ENCODE assay signal across 17 cellular contexts in genomic region chr21:45790427-45790826, GRCh38.
"Had no signal": no experiment of that assay in that cellular context is flagged by ENCODE, and none has a peak within 500 bp of the region (broad histone marks: within the 10 kb centered on the region; RNA-seq: fewer than 3 reads in every experiment).

No MANE protein-coding gene starts in this region.

- ATAC-seq: effector memory CD8-positive, alpha-beta T cell; gastrocnemius medialis; heart left ventricle; left lobe of liver; natural killer cell; sciatic nerve; stimulated activated effector memory CD8-positive, alpha-beta T cell treated with anti-CD3 and anti-CD28 coated beads, Interleukin-12 subunit alpha, Interleukin-12 subunit beta, amount 100 ng/mL, for 72 hours had no signal

- H3K4me3 Mint-ChIP-seq: effector memory CD8-positive, alpha-beta T cell; memory B cell; natural killer cell; stimulated activated effector memory CD8-positive, alpha-beta T cell treated with anti-CD3 and anti-CD28 coated beads, Interleukin-12 subunit alpha, Interleukin-12 subunit beta, amount 100 ng/mL, for 72 hours had no signal

- H3K27ac Mint-ChIP-seq: effector memory CD8-positive, alpha-beta T cell; memory B cell; natural killer cell; stimulated activated effector memory CD8-positive, alpha-beta T cell treated with anti-CD3 and anti-CD28 coated beads, Interleukin-12 subunit alpha, Interleukin-12 subunit beta, amount 100 ng/mL, for 72 hours had no signal

- DNase-seq: effector memory CD8-positive, alpha-beta T cell; foreskin fibroblast; gastrocnemius medialis; heart left ventricle; kidney; natural killer cell; stimulated activated CD4-positive, alpha-beta T cell treated with anti-CD3 and anti-CD28 coated beads, Interleukin-12 subunit alpha, Interleukin-12 subunit beta, amount 100 ng/mL, for 4 hours; stimulated activated CD4-positive, alpha-beta T cell treated with anti-CD3 and anti-CD28 coated beads, Interleukin-1b, Interleukin-23, amount 100 ng/mL, for 48 hours; stimulated activated CD4-positive, alpha-beta T cell treated with anti-CD3 and anti-CD28 coated beads, Interleukin-4, amount 100 ng/mL, for 24 hours; stimulated activated naive CD4-positive, alpha-beta T cell treated with Interleukin-2 at 50 U/mL for 16 hours; stomach; thyroid gland; trophoblast cell had no signal

- H3K4me1 Mint-ChIP-seq: memory B cell; natural killer cell; stimulated activated effector memory CD8-positive, alpha-beta T cell treated with anti-CD3 and anti-CD28 coated beads, Interleukin-12 subunit alpha, Interleukin-12 subunit beta, amount 100 ng/mL, for 72 hours had no signal

- H3K9me3 Mint-ChIP-seq: effector memory CD8-positive, alpha-beta T cell; memory B cell; natural killer cell; stimulated activated effector memory CD8-positive, alpha-beta T cell treated with anti-CD3 and anti-CD28 coated beads, Interleukin-12 subunit alpha, Interleukin-12 subunit beta, amount 100 ng/mL, for 72 hours had no signal

- H3K36me3 Mint-ChIP-seq: memory B cell; natural killer cell; stimulated activated effector memory CD8-positive, alpha-beta T cell treated with anti-CD3 and anti-CD28 coated beads, Interleukin-12 subunit alpha, Interleukin-12 subunit beta, amount 100 ng/mL, for 72 hours had no signal
